In genomic region chr11:119864836-119865235, GRCh38 we compare ENCODE assay signal across 27 cellular contexts.
"Had no signal": no experiment of that assay in that cellular context is flagged by ENCODE, and none has a peak within 500 bp of the region (broad histone marks: within the 10 kb centered on the region; RNA-seq: fewer than 3 reads in every experiment).

No MANE protein-coding gene starts in this region.

- H3K27ac ChIP-seq: coronary artery, esophagus muscularis mucosa, foreskin keratinocyte, gastroesophageal sphincter, heart left ventricle, left lung, neural progenitor cell, prostate gland, right atrium auricular region, testis, tibial artery, upper lobe of left lung, uterus had no signal

- H3K9me3 ChIP-seq: esophagus muscularis mucosa, gastroesophageal sphincter, heart left ventricle, left lung, mucosa of descending colon, prostate gland, right atrium auricular region, testis, tibial artery, upper lobe of left lung, uterus had no signal

- ATAC-seq: left lung; sciatic nerve; stimulated activated memory B cell treated with anti-CD40 and anti-IgM and Interleukin-4, amounts not matched to agents 10 μg/mL and 1 μg/mL and 100 μg/mL, for 72 hours; stimulated activated naive CD8-positive, alpha-beta T cell treated with anti-CD3 and anti-CD28 coated beads, Interleukin-15, Interleukin-2, amounts not matched to agents 100 U/mL and 50 U/mL, for 24 hours had no signal

- H3K27me3 ChIP-seq: neural progenitor cell, right atrium auricular region, testis, upper lobe of left lung, uterus had no signal

- H3K36me3 ChIP-seq: esophagus muscularis mucosa, gastroesophageal sphincter, heart left ventricle, left lung, neural progenitor cell, prostate gland, right atrium auricular region, tibial artery, upper lobe of left lung, uterus had no signal

- FAIRE-seq: endothelial cell of umbilical vein, islet of Langerhans had no signal

- H3K4me2 ChIP-seq: neural progenitor cell had no signal

- H3K4me1 ChIP-seq: esophagus muscularis mucosa, gastroesophageal sphincter, heart left ventricle, left lung, prostate gland, right atrium auricular region, testis, tibial artery, upper lobe of left lung, uterus had no signal

- H3K9ac ChIP-seq: neural progenitor cell had no signal

- H2AFZ ChIP-seq: neural progenitor cell had no signal

- H3K4me3 ChIP-seq: coronary artery, esophagus muscularis mucosa, gastroesophageal sphincter, heart left ventricle, left lung, mucosa of descending colon, neural progenitor cell, prostate gland, right atrium auricular region, testis, tibial artery, upper lobe of left lung, uterus had no signal

- DNase-seq: dermis blood vessel endothelial cell; effector memory CD4-positive, alpha-beta T cell; foreskin keratinocyte; heart left ventricle; hippocampal formation; left cardiac atrium; left lung; mesenchymal stem cell; naive thymus-derived CD4-positive, alpha-beta T cell; stimulated activated CD4-positive, alpha-beta T cell treated with anti-CD3 and anti-CD28 coated beads, Interleukin-4, amount 100 ng/mL, for 4 hours; stimulated activated naive CD8-positive, alpha-beta T cell treated with anti-CD3 and anti-CD28 coated beads, Interleukin-15, Interleukin-2, amounts not matched to agents 100 U/mL and 50 U/mL, for 24 hours; substantia nigra; testis; tibial artery; uterus had no signal
